1 cellular context compared by ENCODE assay signal in the genomic region with DNA sequence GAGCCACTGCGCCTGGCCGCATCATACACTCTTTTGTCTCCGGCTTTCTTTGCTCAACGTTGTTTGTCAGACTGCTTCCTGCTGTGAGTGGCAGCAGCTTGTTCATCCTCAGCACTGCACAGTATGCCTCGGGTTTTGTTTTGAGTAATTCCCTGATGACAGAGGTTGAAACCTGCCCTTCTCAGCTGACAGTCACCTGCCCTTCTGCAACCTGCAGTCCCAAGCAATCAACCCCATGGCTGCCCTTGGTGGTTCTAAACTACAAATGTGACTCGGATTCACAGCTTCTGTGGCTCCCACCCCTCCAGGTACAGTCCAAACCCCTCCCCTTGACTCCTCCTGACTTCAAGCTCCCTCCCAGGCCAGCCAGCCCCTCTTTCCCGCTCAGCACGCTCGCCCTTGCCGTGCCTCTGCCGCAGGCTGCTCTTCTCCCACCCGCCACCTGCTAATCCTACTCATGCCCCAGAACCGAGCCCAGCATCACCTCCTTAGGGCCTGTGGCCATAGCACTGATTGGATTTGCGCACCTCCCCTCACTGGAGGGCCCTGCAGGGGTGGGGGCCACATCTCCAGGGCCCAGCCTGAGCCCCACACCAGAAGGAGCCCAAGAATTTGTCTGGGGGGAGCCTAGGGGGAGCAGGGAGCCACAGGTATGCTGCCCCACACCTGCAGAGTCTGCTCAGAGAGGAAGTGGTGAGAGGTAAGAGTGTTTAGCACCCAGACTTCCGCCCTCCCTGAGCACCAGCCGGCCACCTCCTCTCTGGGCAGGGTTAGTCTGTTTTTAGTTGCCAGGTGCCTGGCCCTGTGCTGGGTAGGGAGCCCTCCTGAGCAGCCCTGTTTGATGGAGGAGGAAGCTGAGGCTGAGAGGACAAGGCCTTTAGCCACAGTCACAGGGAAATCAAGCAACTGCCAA.
TF ChIP-seq lines count a peak whose summit lies in the region.

No MANE protein-coding gene starts in this region.

TF ChIP-seq in GM23338, 12 proteins besides CTCF, POLR2A, EP300 and RAD21 (continued from another document):
- TF ChIP-seq, protein P1, sequence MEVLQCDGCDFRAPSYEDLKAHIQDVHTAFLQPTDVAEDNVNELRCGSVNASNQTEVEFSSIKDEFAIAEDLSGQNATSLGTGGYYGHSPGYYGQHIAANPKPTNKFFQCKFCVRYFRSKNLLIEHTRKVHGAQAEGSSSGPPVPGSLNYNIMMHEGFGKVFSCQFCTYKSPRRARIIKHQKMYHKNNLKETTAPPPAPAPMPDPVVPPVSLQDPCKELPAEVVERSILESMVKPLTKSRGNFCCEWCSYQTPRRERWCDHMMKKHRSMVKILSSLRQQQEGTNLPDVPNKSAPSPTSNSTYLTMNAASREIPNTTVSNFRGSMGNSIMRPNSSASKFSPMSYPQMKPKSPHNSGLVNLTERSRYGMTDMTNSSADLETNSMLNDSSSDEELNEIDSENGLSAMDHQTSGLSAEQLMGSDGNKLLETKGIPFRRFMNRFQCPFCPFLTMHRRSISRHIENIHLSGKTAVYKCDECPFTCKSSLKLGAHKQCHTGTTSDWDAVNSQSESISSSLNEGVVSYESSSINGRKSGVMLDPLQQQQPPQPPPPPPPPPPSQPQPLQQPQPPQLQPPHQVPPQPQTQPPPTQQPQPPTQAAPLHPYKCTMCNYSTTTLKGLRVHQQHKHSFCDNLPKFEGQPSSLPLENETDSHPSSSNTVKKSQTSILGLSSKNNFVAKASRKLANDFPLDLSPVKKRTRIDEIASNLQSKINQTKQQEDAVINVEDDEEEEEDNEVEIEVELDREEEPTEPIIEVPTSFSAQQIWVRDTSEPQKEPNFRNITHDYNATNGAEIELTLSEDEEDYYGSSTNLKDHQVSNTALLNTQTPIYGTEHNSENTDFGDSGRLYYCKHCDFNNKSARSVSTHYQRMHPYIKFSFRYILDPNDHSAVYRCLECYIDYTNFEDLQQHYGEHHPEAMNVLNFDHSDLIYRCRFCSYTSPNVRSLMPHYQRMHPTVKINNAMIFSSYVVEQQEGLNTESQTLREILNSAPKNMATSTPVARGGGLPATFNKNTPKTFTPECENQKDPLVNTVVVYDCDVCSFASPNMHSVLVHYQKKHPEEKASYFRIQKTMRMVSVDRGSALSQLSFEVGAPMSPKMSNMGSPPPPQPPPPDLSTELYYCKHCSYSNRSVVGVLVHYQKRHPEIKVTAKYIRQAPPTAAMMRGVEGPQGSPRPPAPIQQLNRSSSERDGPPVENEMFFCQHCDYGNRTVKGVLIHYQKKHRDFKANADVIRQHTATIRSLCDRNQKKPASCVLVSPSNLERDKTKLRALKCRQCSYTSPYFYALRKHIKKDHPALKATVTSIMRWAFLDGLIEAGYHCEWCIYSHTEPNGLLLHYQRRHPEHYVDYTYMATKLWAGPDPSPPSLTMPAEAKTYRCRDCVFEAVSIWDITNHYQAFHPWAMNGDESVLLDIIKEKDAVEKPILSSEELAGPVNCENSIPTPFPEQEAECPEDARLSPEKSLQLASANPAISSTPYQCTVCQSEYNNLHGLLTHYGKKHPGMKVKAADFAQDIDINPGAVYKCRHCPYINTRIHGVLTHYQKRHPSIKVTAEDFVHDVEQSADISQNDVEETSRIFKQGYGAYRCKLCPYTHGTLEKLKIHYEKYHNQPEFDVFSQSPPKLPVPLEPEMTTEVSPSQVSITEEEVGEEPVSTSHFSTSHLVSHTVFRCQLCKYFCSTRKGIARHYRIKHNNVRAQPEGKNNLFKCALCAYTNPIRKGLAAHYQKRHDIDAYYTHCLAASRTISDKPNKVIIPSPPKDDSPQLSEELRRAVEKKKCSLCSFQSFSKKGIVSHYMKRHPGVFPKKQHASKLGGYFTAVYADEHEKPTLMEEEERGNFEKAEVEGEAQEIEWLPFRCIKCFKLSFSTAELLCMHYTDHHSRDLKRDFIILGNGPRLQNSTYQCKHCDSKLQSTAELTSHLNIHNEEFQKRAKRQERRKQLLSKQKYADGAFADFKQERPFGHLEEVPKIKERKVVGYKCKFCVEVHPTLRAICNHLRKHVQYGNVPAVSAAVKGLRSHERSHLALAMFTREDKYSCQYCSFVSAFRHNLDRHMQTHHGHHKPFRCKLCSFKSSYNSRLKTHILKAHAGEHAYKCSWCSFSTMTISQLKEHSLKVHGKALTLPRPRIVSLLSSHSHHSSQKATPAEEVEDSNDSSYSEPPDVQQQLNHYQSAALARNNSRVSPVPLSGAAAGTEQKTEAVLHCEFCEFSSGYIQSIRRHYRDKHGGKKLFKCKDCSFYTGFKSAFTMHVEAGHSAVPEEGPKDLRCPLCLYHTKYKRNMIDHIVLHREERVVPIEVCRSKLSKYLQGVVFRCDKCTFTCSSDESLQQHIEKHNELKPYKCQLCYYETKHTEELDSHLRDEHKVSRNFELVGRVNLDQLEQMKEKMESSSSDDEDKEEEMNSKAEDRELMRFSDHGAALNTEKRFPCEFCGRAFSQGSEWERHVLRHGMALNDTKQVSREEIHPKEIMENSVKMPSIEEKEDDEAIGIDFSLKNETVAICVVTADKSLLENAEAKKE (CRISPR knock-in tag; IDR thresholded peaks at IDR 0.05) = no peak
- TF ChIP-seq ZNF114 (CRISPR knock-in tag; IDR thresholded peaks at IDR 0.05) (no peak), ZNF331 (CRISPR knock-in tag; IDR thresholded peaks at IDR 0.05; ENCODE audit: low read depth) (no peak), JUNB (IDR thresholded peaks at IDR 0.05; ENCODE audit: unreplicated experiment) (no peak), EZH2phosphoT487 (IDR thresholded peaks at IDR 0.05; ENCODE audit: unreplicated experiment) (no peak)
- TF ChIP-seq, protein P2, sequence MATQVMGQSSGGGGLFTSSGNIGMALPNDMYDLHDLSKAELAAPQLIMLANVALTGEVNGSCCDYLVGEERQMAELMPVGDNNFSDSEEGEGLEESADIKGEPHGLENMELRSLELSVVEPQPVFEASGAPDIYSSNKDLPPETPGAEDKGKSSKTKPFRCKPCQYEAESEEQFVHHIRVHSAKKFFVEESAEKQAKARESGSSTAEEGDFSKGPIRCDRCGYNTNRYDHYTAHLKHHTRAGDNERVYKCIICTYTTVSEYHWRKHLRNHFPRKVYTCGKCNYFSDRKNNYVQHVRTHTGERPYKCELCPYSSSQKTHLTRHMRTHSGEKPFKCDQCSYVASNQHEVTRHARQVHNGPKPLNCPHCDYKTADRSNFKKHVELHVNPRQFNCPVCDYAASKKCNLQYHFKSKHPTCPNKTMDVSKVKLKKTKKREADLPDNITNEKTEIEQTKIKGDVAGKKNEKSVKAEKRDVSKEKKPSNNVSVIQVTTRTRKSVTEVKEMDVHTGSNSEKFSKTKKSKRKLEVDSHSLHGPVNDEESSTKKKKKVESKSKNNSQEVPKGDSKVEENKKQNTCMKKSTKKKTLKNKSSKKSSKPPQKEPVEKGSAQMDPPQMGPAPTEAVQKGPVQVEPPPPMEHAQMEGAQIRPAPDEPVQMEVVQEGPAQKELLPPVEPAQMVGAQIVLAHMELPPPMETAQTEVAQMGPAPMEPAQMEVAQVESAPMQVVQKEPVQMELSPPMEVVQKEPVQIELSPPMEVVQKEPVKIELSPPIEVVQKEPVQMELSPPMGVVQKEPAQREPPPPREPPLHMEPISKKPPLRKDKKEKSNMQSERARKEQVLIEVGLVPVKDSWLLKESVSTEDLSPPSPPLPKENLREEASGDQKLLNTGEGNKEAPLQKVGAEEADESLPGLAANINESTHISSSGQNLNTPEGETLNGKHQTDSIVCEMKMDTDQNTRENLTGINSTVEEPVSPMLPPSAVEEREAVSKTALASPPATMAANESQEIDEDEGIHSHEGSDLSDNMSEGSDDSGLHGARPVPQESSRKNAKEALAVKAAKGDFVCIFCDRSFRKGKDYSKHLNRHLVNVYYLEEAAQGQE (IDR thresholded peaks at IDR 0.05; ENCODE audit: unreplicated experiment) = no peak
